Comparison of ENCODE assay signal across 7 cellular contexts in the genomic region with DNA sequence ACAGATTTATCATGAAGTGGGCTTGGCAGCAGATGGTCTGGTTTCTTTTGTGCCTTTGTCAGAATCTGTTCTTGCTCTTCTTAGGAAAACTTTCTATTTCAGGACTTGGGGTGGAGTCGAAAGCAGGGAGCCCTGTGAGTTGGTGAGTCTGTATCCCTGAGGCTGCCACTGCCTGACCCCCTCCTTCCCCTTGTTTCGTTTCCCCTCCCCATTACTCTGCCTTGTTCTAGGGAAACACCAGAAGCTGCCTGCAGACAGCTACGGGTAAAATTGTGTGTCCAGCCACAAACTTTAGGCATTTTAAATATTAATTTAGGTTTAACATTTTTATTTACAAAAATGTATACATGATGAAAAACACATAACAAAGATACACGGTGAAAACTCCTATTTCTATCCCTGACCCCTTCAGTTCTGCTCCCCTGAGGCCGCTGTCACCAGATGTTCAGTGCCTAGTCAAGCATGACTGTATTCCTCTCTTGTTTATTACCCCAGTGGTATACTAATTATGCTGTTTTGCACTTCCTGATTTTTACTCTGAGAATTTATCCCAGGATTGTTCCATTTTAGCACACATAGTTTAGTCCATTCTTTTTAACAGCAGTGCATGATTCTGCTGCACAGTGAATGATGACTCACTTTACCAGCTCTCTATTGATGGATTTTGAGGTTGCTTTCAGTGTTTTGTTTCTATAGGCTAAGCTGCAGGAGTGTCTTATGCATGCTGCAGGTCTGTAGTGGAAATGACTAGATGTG. TPM values are rescaled to one million over a fixed set of nuclear protein-coding genes. Genes with fewer than 3 reads are reported as not detected.
DNase-seq lines count a peak whose midpoint lies in the region; ATAC-seq, FAIRE-seq and TF ChIP-seq lines count a peak whose summit lies in the region.

No MANE protein-coding gene starts in this region.

- peak overlapping the region; percentile 52 for H3K27ac ChIP-seq in SJSA1
- peak overlapping the region; percentile 5 to 94 for H3K27ac ChIP-seq in small intestine (ENCODE audit: low read depth in 1 of 2, low read length in 1 of 2)

- H3K4me1 ChIP-seq in SJSA1 (replicated peaks) (peaks cover 100% of the 10 kb centered on the region), small intestine (ENCODE audit: control insufficient read depth in 2 of 2, insufficient read depth in 1 of 2, low read depth in 1 of 2, low read length in 1 of 2) (peaks cover 14 to 64% of the 10 kb centered on the region in 2 donors)

- peak; percentile 88 for FAIRE-seq in H54 (lab: Jason Lieb, UNC)
- FAIRE-seq in small intestine (lab: Jason Lieb, UNC), result no peak

- peaks cover 28% of the 10 kb centered on the region for H3K36me3 ChIP-seq in SJSA1
- no peaks in the 10 kb centered on the region for H3K36me3 ChIP-seq in small intestine (ENCODE audit: control insufficient read depth in 2 of 2, insufficient read depth in 2 of 2, low read length in 2 of 2)

- peak; percentile 45 for DNase-seq in H54 (ENCODE audit: insufficient read length, low spot score)
- DNase-seq in SJSA1 (ENCODE audit: low read depth in 1 of 2, low spot score in 2 of 2), result peak in 1 of 2 experiments; percentile 78
- peak; percentile 22 for DNase-seq in fibroblast of gingiva (ENCODE audit: low read depth)
- DNase-seq in small intestine, result no peak
- DNase-seq in stimulated activated CD4-positive, alpha-beta T cell treated with anti-CD3 and anti-CD28 coated beads, Interleukin-2, amount 100 ng/mL, for 24 hours, result no peak
- no peak for DNase-seq in DMS114 treated with DMSO at 0.1 percent for 48 hours (lab: John Stamatoyannopoulos, UW; ENCODE audit: unreplicated experiment)

- H3K4me3 ChIP-seq in SJSA1 (no peak overlapping the region), small intestine (ENCODE audit: low read depth in 1 of 2, low read length in 2 of 2) (no peak overlapping the region)

- no peaks in the 10 kb centered on the region for H3K9me3 ChIP-seq in SJSA1 (replicated peaks)
- H3K9me3 ChIP-seq in small intestine (ENCODE audit: control insufficient read depth, low read depth), result no peaks in the 10 kb centered on the region

- ATAC-seq in GM18498 (IDR thresholded peaks at IDR 0.05; ENCODE audit: unreplicated experiment), result peak; percentile 29

- H3K27me3 ChIP-seq in SJSA1 (replicated peaks) (no peaks in the 10 kb centered on the region), small intestine (ENCODE audit: control insufficient read depth in 2 of 2, insufficient read depth in 2 of 2, low read length in 2 of 2) (no peaks in the 10 kb centered on the region)

- 32 to 55% (median 53%) methylated on average over 5 of the region's 5 CpGs for WGBS in small intestine, 3 donors

- no peak for TF ChIP-seq POLR2A in H54 (IDR thresholded peaks at IDR 0.05; ENCODE audit: low read depth, low read length)

RNA-seq across cellular contexts. Expression of gene TSPAN14, which starts 9.1 kb away (rescaled TPM):
- 60.8 and 65.8 TPM in 2 replicates for total RNA-seq in SJSA1 (2014; rRNA removed; shearing (Covaris generic))
- 10 to 100 TPM in 1 of 3 donors, 1 to 10 TPM in 2; 7.4 to 56.5 (median 8.4) TPM for polyA plus RNA-seq in small intestine

RNA-seq across cellular contexts. Expression of gene PRXL2A, which starts 54.8 kb away (rescaled TPM):
- total RNA-seq in SJSA1 (2014; rRNA removed; shearing (Covaris generic)), result 51.8 and 68.9 TPM in 2 replicates
- polyA plus RNA-seq in small intestine, result 10 to 100 TPM; 40.9 to 58.6 (median 55.2) TPM

Comparison
In these comparisons a context has a peak if more than half of its experiments do, and no peak if none do; other contexts are left out.
1. DNase-seq: peak in H54 (single experiment) and fibroblast of gingiva (single experiment); none in small intestine (single experiment), stimulated activated CD4-positive, alpha-beta T cell treated with anti-CD3 and anti-CD28 coated beads, Interleukin-2, amount 100 ng/mL, for 24 hours (0 of 2) and DMS114 treated with DMSO at 0.1 percent for 48 hours (single experiment).